ENCODE assay signal across 1 cellular context in the genomic region with DNA sequence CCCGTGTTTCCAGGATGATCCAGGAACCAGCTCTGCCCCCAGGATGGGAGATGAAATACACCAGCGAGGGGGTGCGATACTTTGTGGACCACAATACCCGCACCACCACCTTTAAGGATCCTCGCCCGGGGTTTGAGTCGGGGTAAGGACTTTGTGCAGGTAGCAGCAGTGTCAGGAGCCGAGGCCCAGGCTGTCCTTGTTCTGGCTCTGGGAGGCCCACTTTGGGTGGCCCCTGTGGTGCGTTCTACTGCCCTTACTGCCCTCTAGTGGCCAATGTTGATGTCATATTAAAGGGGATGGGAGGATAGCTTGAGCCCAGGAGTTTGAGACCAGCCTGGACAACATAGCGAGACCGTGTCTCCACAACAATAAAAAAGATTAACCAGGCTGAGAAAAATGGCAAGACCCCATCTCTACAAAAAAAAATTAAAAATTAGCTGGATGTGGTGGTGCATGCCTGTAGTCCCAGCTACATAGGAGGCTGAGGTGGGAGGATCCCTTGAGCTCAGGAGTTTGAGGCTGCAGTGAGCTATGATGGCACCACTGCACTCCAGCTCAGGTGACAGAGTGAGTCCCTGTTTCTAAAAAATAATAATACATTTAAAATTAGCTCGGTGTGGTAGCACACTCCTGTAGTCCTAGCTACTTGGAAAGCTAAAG.
A peak's percentile ranks its signal among the peaks of the same experiment; 100 is the strongest.
TF ChIP-seq lines count a peak whose summit lies in the region.

No MANE protein-coding gene starts in this region.

TF ChIP-seq in GM12878, 131 proteins besides CTCF, POLR2A, EP300 and RAD21 (continued from another document):
- TF ChIP-seq ZBTB4 (CRISPR knock-in tag; IDR thresholded peaks at IDR 0.05) (no peak), SMC3 (IDR thresholded peaks at IDR 0.05; ENCODE audit: borderline replicate concordance, low read length) (peak; percentile 53; the same call in 1 of the 2 replicates), BCLAF1 (IDR thresholded peaks at IDR 0.05) (no peak; the same call in 1 of the 2 replicates), LARP7 (IDR thresholded peaks at IDR 0.05) (0 out of 2 replicates have a peak, but pooled peaks have one; percentile 35), KDM1A (IDR thresholded peaks at IDR 0.05; ENCODE audit: borderline replicate concordance) (no peak), TCF12 (IDR thresholded peaks at IDR 0.05; ENCODE audit: low read depth, low read length) (no peak), SKIL (IDR thresholded peaks at IDR 0.05; ENCODE audit: low read depth, poor library complexity, severe bottlenecking) (no peak), JUND (IDR thresholded peaks at IDR 0.05; ENCODE audit: low read depth, low read length) (no peak), TCF7 (IDR thresholded peaks at IDR 0.05; ENCODE audit: borderline replicate concordance) (no peak), HCFC1 (IDR thresholded peaks at IDR 0.05; ENCODE audit: low read length) (no peak), ETV6 (conservative IDR thresholded peaks at IDR 0.05 in 1 of 2, IDR thresholded peaks at IDR 0.05 in 1 of 2; ENCODE audit: borderline replicate concordance in 1 of 2, low read depth in 1 of 2) (no peak), EZH2 (IDR thresholded peaks at IDR 0.05; ENCODE audit: borderline replicate concordance, control insufficient read depth, low read depth, low read length) (no peak), SMARCA5 (IDR thresholded peaks at IDR 0.05) (0 out of 2 replicates have a peak, but pooled peaks have one; percentile 42), MTA2 (IDR thresholded peaks at IDR 0.05; ENCODE audit: low read depth) (no peak), ZZZ3 (IDR thresholded peaks at IDR 0.05; ENCODE audit: control insufficient read depth, insufficient read length, low read depth) (no peak), IRF5 (IDR thresholded peaks at IDR 0.05; ENCODE audit: borderline replicate concordance) (no peak)
- TF ChIP-seq, protein P1, sequence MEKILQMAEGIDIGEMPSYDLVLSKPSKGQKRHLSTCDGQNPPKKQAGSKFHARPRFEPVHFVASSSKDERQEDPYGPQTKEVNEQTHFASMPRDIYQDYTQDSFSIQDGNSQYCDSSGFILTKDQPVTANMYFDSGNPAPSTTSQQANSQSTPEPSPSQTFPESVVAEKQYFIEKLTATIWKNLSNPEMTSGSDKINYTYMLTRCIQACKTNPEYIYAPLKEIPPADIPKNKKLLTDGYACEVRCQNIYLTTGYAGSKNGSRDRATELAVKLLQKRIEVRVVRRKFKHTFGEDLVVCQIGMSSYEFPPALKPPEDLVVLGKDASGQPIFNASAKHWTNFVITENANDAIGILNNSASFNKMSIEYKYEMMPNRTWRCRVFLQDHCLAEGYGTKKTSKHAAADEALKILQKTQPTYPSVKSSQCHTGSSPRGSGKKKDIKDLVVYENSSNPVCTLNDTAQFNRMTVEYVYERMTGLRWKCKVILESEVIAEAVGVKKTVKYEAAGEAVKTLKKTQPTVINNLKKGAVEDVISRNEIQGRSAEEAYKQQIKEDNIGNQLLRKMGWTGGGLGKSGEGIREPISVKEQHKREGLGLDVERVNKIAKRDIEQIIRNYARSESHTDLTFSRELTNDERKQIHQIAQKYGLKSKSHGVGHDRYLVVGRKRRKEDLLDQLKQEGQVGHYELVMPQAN (conservative IDR thresholded peaks at IDR 0.05): no peak
- TF ChIP-seq, protein P2, sequence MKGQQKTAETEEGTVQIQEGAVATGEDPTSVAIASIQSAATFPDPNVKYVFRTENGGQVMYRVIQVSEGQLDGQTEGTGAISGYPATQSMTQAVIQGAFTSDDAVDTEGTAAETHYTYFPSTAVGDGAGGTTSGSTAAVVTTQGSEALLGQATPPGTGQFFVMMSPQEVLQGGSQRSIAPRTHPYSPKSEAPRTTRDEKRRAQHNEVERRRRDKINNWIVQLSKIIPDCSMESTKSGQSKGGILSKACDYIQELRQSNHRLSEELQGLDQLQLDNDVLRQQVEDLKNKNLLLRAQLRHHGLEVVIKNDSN (IDR thresholded peaks at IDR 0.05; ENCODE audit: borderline replicate concordance, extremely low read length, insufficient read depth, low read depth, low read length): no peak
- TF ChIP-seq, protein P3, sequence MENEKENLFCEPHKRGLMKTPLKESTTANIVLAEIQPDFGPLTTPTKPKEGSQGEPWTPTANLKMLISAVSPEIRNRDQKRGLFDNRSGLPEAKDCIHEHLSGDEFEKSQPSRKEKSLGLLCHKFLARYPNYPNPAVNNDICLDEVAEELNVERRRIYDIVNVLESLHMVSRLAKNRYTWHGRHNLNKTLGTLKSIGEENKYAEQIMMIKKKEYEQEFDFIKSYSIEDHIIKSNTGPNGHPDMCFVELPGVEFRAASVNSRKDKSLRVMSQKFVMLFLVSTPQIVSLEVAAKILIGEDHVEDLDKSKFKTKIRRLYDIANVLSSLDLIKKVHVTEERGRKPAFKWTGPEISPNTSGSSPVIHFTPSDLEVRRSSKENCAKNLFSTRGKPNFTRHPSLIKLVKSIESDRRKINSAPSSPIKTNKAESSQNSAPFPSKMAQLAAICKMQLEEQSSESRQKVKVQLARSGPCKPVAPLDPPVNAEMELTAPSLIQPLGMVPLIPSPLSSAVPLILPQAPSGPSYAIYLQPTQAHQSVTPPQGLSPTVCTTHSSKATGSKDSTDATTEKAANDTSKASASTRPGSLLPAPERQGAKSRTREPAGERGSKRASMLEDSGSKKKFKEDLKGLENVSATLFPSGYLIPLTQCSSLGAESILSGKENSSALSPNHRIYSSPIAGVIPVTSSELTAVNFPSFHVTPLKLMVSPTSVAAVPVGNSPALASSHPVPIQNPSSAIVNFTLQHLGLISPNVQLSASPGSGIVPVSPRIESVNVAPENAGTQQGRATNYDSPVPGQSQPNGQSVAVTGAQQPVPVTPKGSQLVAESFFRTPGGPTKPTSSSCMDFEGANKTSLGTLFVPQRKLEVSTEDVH (IDR thresholded peaks at IDR 0.05; ENCODE audit: low read depth, partially characterized antibody): no peak
- TF ChIP-seq, protein P4, sequence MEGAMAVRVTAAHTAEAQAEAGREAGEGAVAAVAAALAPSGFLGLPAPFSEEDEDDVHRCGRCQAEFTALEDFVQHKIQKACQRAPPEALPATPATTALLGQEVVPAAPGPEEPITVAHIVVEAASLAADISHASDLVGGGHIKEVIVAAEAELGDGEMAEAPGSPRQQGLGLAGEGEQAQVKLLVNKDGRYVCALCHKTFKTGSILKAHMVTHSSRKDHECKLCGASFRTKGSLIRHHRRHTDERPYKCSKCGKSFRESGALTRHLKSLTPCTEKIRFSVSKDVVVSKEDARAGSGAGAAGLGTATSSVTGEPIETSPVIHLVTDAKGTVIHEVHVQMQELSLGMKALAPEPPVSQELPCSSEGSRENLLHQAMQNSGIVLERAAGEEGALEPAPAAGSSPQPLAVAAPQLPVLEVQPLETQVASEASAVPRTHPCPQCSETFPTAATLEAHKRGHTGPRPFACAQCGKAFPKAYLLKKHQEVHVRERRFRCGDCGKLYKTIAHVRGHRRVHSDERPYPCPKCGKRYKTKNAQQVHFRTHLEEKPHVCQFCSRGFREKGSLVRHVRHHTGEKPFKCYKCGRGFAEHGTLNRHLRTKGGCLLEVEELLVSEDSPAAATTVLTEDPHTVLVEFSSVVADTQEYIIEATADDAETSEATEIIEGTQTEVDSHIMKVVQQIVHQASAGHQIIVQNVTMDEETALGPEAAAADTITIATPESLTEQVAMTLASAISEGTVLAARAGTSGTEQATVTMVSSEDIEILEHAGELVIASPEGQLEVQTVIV (IDR thresholded peaks at IDR 0.05; ENCODE audit: borderline replicate concordance, partially characterized antibody): no peak
